Comparison of ENCODE assay signal across 2 cellular contexts in the genomic region with DNA sequence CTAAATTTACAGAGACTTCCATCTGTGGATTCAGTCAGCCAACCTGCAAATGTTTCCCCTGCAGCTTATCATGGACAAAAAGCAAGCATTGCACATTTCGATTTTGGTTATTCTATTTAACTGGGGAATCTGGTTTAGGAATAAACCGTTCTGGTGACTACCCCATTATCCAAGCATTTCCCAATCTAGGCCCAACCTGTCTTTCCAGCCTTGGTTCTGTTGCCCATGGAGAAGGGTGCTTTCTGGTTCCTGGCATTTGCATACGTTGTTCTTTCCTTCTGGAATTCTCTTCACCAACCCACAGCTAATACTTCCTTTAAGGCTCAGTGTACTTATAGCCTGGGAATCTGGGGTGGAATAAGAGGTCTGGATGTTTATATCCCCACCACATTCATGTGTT.
TF ChIP-seq lines count a peak whose summit lies in the region.

No MANE protein-coding gene starts in this region.

TF ChIP-seq in GM23338, 12 proteins besides CTCF, POLR2A, EP300 and RAD21 (continues in another document):
- TF ChIP-seq, protein P1, sequence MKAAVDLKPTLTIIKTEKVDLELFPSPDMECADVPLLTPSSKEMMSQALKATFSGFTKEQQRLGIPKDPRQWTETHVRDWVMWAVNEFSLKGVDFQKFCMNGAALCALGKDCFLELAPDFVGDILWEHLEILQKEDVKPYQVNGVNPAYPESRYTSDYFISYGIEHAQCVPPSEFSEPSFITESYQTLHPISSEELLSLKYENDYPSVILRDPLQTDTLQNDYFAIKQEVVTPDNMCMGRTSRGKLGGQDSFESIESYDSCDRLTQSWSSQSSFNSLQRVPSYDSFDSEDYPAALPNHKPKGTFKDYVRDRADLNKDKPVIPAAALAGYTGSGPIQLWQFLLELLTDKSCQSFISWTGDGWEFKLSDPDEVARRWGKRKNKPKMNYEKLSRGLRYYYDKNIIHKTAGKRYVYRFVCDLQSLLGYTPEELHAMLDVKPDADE (IDR thresholded peaks at IDR 0.05): no peak
- TF ChIP-seq CREB1 (CRISPR knock-in tag; IDR thresholded peaks at IDR 0.05; ENCODE audit: low read depth): no peak
- TF ChIP-seq EZH2 (IDR thresholded peaks at IDR 0.05; ENCODE audit: low read depth, unreplicated experiment): no peak
- TF ChIP-seq ZNF114 (CRISPR knock-in tag; IDR thresholded peaks at IDR 0.05): no peak
- TF ChIP-seq ZNF462 (CRISPR knock-in tag; IDR thresholded peaks at IDR 0.05): no peak
- no peak for TF ChIP-seq STAT1 (IDR thresholded peaks at IDR 0.05; ENCODE audit: unreplicated experiment)
- no peak for TF ChIP-seq NANOG (IDR thresholded peaks at IDR 0.05; ENCODE audit: borderline replicate concordance)
- TF ChIP-seq JUNB (IDR thresholded peaks at IDR 0.05; ENCODE audit: unreplicated experiment): no peak
- TF ChIP-seq POLR2AphosphoS5 (IDR thresholded peaks at IDR 0.05; ENCODE audit: low read depth): no peak
- TF ChIP-seq EZH2phosphoT487 (IDR thresholded peaks at IDR 0.05; ENCODE audit: unreplicated experiment): no peak
- TF ChIP-seq ZNF331 (CRISPR knock-in tag; IDR thresholded peaks at IDR 0.05; ENCODE audit: low read depth): no peak

TF ChIP-seq in H1, 55 proteins besides CTCF, POLR2A, EP300 and RAD21:
- TF ChIP-seq MAFK (IDR thresholded peaks at IDR 0.05; ENCODE audit: low read depth, low read length) (no peak), POLR2AphosphoS5 (IDR thresholded peaks at IDR 0.05; ENCODE audit: low read depth, low read length) (no peak), CBX5 (IDR thresholded peaks at IDR 0.05; ENCODE audit: low read depth, low read length) (no peak), CHD1 (IDR thresholded peaks at IDR 0.05; ENCODE audit: low read depth, low read length) (no peak), GABPA (IDR thresholded peaks at IDR 0.05; ENCODE audit: borderline replicate concordance, insufficient read depth, low read length) (no peak), HDAC2 (IDR thresholded peaks at IDR 0.05; ENCODE audit: borderline replicate concordance in 1 of 2, low read depth in 2 of 2, low read length in 2 of 2) (no peak), CEBPB (IDR thresholded peaks at IDR 0.05; ENCODE audit: low read depth, low read length) (no peak)
TF ChIP-seq in H1: peak in this region for 0.
